Comparison of ENCODE assay signal across 24 cellular contexts in genomic region chr18:66951750-66952149, GRCh38.
A peak's percentile ranks its signal among the peaks of the same experiment; 100 is the strongest.
DNase-seq lines count a peak whose midpoint lies in the region; ATAC-seq, FAIRE-seq and TF ChIP-seq lines count a peak whose summit lies in the region.
"Had no signal": no experiment of that assay in that cellular context is flagged by ENCODE, and none has a peak within 500 bp of the region (broad histone marks: within the 10 kb centered on the region; RNA-seq: fewer than 3 reads in every experiment).

No MANE protein-coding gene starts in this region.

- ATAC-seq in IMR-90 (ENCODE audit: low read depth) (no peak), HG02571 (IDR thresholded peaks at IDR 0.05; ENCODE audit: unreplicated experiment) (no peak)

- TF ChIP-seq POLR2A in IMR-90 (IDR thresholded peaks at IDR 0.05; ENCODE audit: low read depth, low read length), result no peak

- intact Hi-C loops in IMR-90 (cut with micrococcal nuclease), result no loop called here

- H4K20me1 ChIP-seq in IMR-90 (ENCODE audit: insufficient read depth, low read length), result no peaks in the 10 kb centered on the region
- H4K20me1 ChIP-seq: BLaER1 had no signal

- H3K4me3 ChIP-seq in IMR-90 (ENCODE audit: insufficient read depth, low read depth, low read length) (no peak overlapping the region), trophoblast cell (ENCODE audit: low read depth, low read length) (no peak overlapping the region)
- H3K4me3 ChIP-seq: BLaER1 had no signal

- no peak for TF ChIP-seq CTCF in IMR-90 (conservative IDR thresholded peaks at IDR 0.05; ENCODE audit: low read depth, low read length)

- H2BK5ac ChIP-seq in IMR-90 (ENCODE audit: low read depth, low read length, poor library complexity, severe bottlenecking) (no peak overlapping the region), trophoblast cell (ENCODE audit: low read depth, low read length, poor library complexity) (no peak overlapping the region)

- FAIRE-seq in G401.6 (lab: Jason Lieb, UNC) (peak; percentile 23), colon (lab: Jason Lieb, UNC) (peak; percentile 21)
- FAIRE-seq: GM12891, GM19239 had no signal

- H3K27me3 ChIP-seq in IMR-90 (ENCODE audit: control insufficient read depth, insufficient read depth, low read length) (no peaks in the 10 kb centered on the region), trophoblast cell (ENCODE audit: insufficient read depth, low read length) (no peaks in the 10 kb centered on the region)
- H3K27me3 ChIP-seq: BE2C, BLaER1 had no signal

- no peak overlapping the region for H2AK9ac ChIP-seq in IMR-90 (replicated peaks; ENCODE audit: low read depth, low read length, poor library complexity)

- CTCF ChIA-PET in IMR-90 (lab: Yijun Ruan, JAX), result no interaction called here

- no peak overlapping the region for H3K56ac ChIP-seq in IMR-90 (ENCODE audit: extremely low read depth, insufficient read depth, low read length)

- no peak overlapping the region for H4K5ac ChIP-seq in IMR-90 (ENCODE audit: low read depth, low read length)

- H3K79me1 ChIP-seq in IMR-90 (ENCODE audit: low read depth in 1 of 2, low read length in 2 of 2) (no peaks in the 10 kb centered on the region), trophoblast cell (ENCODE audit: low read length) (no peaks in the 10 kb centered on the region)

- no peaks in the 10 kb centered on the region for H3K9me1 ChIP-seq in IMR-90 (ENCODE audit: insufficient read depth, low read length)

- no peak overlapping the region for H2BK15ac ChIP-seq in IMR-90 (ENCODE audit: low read depth, low read length)

- no peak overlapping the region for H2AK5ac ChIP-seq in IMR-90 (ENCODE audit: low read depth, low read length)
- H2AK5ac ChIP-seq in trophoblast cell (ENCODE audit: low read length), result no peak overlapping the region

- H2AFZ ChIP-seq in IMR-90 (replicated peaks; ENCODE audit: low read length, poor library complexity), result no peak overlapping the region
- H2AFZ ChIP-seq in trophoblast cell (ENCODE audit: insufficient read depth, low read length, poor library complexity), result no peak overlapping the region

- H3K4ac ChIP-seq in IMR-90 (ENCODE audit: low read depth, low read length), result no peak overlapping the region
- H3K4ac ChIP-seq in trophoblast cell (ENCODE audit: low read depth, low read length), result no peak overlapping the region

- H4K91ac ChIP-seq in IMR-90 (ENCODE audit: insufficient read depth, low read depth, low read length), result no peak overlapping the region
- H4K91ac ChIP-seq in trophoblast cell (ENCODE audit: low read depth, low read length), result no peak overlapping the region

- H3K4me2 ChIP-seq in IMR-90 (ENCODE audit: low read depth, low read length) (no peak overlapping the region), trophoblast cell (ENCODE audit: low read length) (no peak overlapping the region)
- H3K4me2 ChIP-seq: BLaER1 had no signal

- H3K79me2 ChIP-seq in trophoblast cell (ENCODE audit: control insufficient read depth, insufficient read depth, low read length, poor library complexity), result no peaks in the 10 kb centered on the region

- no peak for TF ChIP-seq RAD21 in IMR-90 (IDR thresholded peaks at IDR 0.05; ENCODE audit: low read length)

- H3K9me3 ChIP-seq in IMR-90 (ENCODE audit: control insufficient read depth, insufficient read depth, low read length) (peaks cover 12% of the 10 kb centered on the region), trophoblast cell (ENCODE audit: insufficient read depth, low read depth, low read length) (no peaks in the 10 kb centered on the region)
- H3K9me3 ChIP-seq: BE2C had no signal

- DNase-seq in IMR-90, result no peak
- no peak for DNase-seq in activated CD4-positive, CD25-positive, alpha-beta regulatory T cell treated with anti-CD3 and anti-CD28 coated beads, Interleukin-2, amount 50 U/mL, for 72 hours
- no peak for DNase-seq in trophoblast cell
- DNase-seq: 8988T; ACHN; BE2C; C1 segment of cervical spinal cord; CD4-positive, alpha-beta memory T cell; CD4-positive, CD25-positive, alpha-beta regulatory T cell; CD8-positive, alpha-beta memory T cell; COR-L47; DMS 273 treated with DMSO at 0.1 percent for 48 hours; DMS153; DMS53; DMS79; DND-41; EL; GF-D8 had no signal

- H3K23ac ChIP-seq in IMR-90 (ENCODE audit: low read depth, low read length), result no peak overlapping the region
- H3K23ac ChIP-seq in trophoblast cell (ENCODE audit: low read length), result no peak overlapping the region

- no peak overlapping the region for H4K12ac ChIP-seq in trophoblast cell (ENCODE audit: low read depth, low read length)

- no peak overlapping the region for H2BK20ac ChIP-seq in IMR-90 (ENCODE audit: low read depth, low read length)

- no CpG with 5 or more reads among the region's 1 CpG for WGBS in IMR-90 (ENCODE audit: extremely low coverage in 2 of 2, insufficient read length in 1 of 2), 2 experiments
- no CpG with 5 or more reads among the region's 1 CpG for WGBS in trophoblast cell (ENCODE audit: extremely low coverage, insufficient coverage, insufficient read length)

- no peak overlapping the region for H4K8ac ChIP-seq in IMR-90 (ENCODE audit: low read depth in 2 of 2, low read length in 2 of 2)
- H4K8ac ChIP-seq in trophoblast cell (ENCODE audit: low read depth, low read length), result no peak overlapping the region

- H3K36me3 ChIP-seq in IMR-90 (ENCODE audit: control insufficient read depth, insufficient read depth, low read length) (no peaks in the 10 kb centered on the region), trophoblast cell (ENCODE audit: control insufficient read depth in 1 of 2, insufficient read depth in 2 of 2, low read length in 2 of 2) (no peaks in the 10 kb centered on the region)
- H3K36me3 ChIP-seq: BE2C, BLaER1 had no signal

- POLR2A ChIA-PET in IMR-90 (lab: Charles Lee; ENCODE audit: unreplicated experiment), result no interaction called here

- H3K14ac ChIP-seq in IMR-90 (replicated peaks; ENCODE audit: low read depth, low read length) (no peak overlapping the region), trophoblast cell (ENCODE audit: low read length) (no peak overlapping the region)

- in situ Hi-C loops in IMR-90 (cut with MboI; ENCODE audit: low sequenced_read_pairs), result no loop called here

- dilution Hi-C loops in IMR-90 (cut with HindIII; ENCODE audit: low sequenced_read_pairs, unreplicated experiment), result no loop called here

- no TSS peak for BruUV-seq in IMR-90 (replicated peaks; lab: Mats Ljungman, UMichigan)

- H3K9ac ChIP-seq in IMR-90 (ENCODE audit: low read depth, low read length), result no peak overlapping the region
- H3K9ac ChIP-seq in trophoblast cell (ENCODE audit: low read length), result no peak overlapping the region
- H3K9ac ChIP-seq: BLaER1 had no signal

- H3K4me1 ChIP-seq in IMR-90 (ENCODE audit: control insufficient read depth, insufficient read depth, low read length), result no peaks in the 10 kb centered on the region
- H3K4me1 ChIP-seq in trophoblast cell (ENCODE audit: control insufficient read depth in 1 of 2, insufficient read depth in 2 of 2, low read length in 2 of 2), result no peaks in the 10 kb centered on the region
- H3K4me1 ChIP-seq: BE2C had no signal

- H3K18ac ChIP-seq in IMR-90 (ENCODE audit: low read depth, low read length), result no peak overlapping the region
- no peak overlapping the region for H3K18ac ChIP-seq in trophoblast cell (ENCODE audit: low read length)

- H3K27ac ChIP-seq in IMR-90 (ENCODE audit: insufficient read depth, low read length), result no peak overlapping the region
- H3K27ac ChIP-seq in trophoblast cell (ENCODE audit: low read depth, low read length), result no peak overlapping the region
- H3K27ac ChIP-seq: BLaER1 had no signal

- H2BK12ac ChIP-seq in trophoblast cell (ENCODE audit: low read length), result no peak overlapping the region

- H2BK120ac ChIP-seq in IMR-90 (ENCODE audit: low read depth, low read length) (no peak overlapping the region), trophoblast cell (ENCODE audit: insufficient read depth, low read length, poor library complexity) (no peak overlapping the region)

TF ChIP-seq in IMR-90, 13 proteins besides CTCF, POLR2A, EP300 and RAD21:
- TF ChIP-seq MAFK (IDR thresholded peaks at IDR 0.05; ENCODE audit: low read depth, low read length) (peak; percentile 72), BHLHE40 (IDR thresholded peaks at IDR 0.05; ENCODE audit: low read depth, low read length) (no peak)
